In genomic region chr3:54780336-54780735, GRCh38 we compare ENCODE assay signal across 31 cellular contexts.
"Had no signal": no experiment of that assay in that cellular context is flagged by ENCODE, and none has a peak within 500 bp of the region (broad histone marks: within the 10 kb centered on the region; RNA-seq: fewer than 3 reads in every experiment).

No MANE protein-coding gene starts in this region.

- H3K9me3 ChIP-seq: esophagus squamous epithelium, gastrocnemius medialis, heart left ventricle, mucosa of descending colon, prostate gland, right atrium auricular region, thyroid gland, vagina had no signal

- H3K36me3 Mint-ChIP-seq: memory B cell; mesothelial cell of epicardium; naive B cell; natural killer cell treated with Interleukin-12 subunit alpha and Interleukin-12 subunit beta and Interleukin-15 and Interleukin-18, amount 100 ng/mL, for 72 hours had no signal

- H3K27ac ChIP-seq: esophagus squamous epithelium, gastrocnemius medialis, heart left ventricle, prostate gland, right atrium auricular region, thyroid gland, vagina had no signal

- H3K4me1 Mint-ChIP-seq: memory B cell; naive B cell; stimulated activated naive CD8-positive, alpha-beta T cell treated with anti-CD3 and anti-CD28 coated beads, Interleukin-15, amount 100 ng/mL, for 72 hours had no signal

- H3K4me3 ChIP-seq: esophagus squamous epithelium, gastrocnemius medialis, heart left ventricle, lung, mucosa of descending colon, prostate gland, right atrium auricular region, smooth muscle cell, thyroid gland, vagina had no signal

- ATAC-seq: effector memory CD8-positive, alpha-beta T cell; gastrocnemius medialis; heart left ventricle; left lobe of liver; mucosa of descending colon; natural killer cell treated with Interleukin-12 subunit alpha and Interleukin-12 subunit beta and Interleukin-15 and Interleukin-18, amount 100 ng/mL, for 72 hours; sciatic nerve; stimulated activated naive CD8-positive, alpha-beta T cell treated with anti-CD3 and anti-CD28 coated beads, Interleukin-15, amount 100 ng/mL, for 72 hours had no signal

- H3K36me3 ChIP-seq: esophagus squamous epithelium, gastrocnemius medialis, heart left ventricle, prostate gland, right atrium auricular region, thyroid gland, vagina had no signal

- H3K4me3 Mint-ChIP-seq: effector memory CD8-positive, alpha-beta T cell; memory B cell; mesothelial cell of epicardium; natural killer cell treated with Interleukin-12 subunit alpha and Interleukin-12 subunit beta and Interleukin-15 and Interleukin-18, amount 100 ng/mL, for 72 hours; stimulated activated naive CD8-positive, alpha-beta T cell treated with anti-CD3 and anti-CD28 coated beads, Interleukin-15, amount 100 ng/mL, for 72 hours had no signal

- H3K9me3 Mint-ChIP-seq: memory B cell, mesothelial cell of epicardium had no signal

- DNase-seq: cortex of kidney; effector memory CD8-positive, alpha-beta T cell; erythroblast; esophagus squamous epithelium; foreskin fibroblast; gastrocnemius medialis; heart left ventricle; hypothalamus; mucosa of descending colon; naive B cell; nucleus accumbens; stimulated activated CD4-positive, alpha-beta T cell treated with anti-CD3 and anti-CD28 coated beads, Interleukin-12 subunit alpha, Interleukin-12 subunit beta, amount 100 ng/mL, for 4 hours; stimulated activated CD4-positive, alpha-beta T cell treated with anti-CD3 and anti-CD28 coated beads, Interleukin-1b, Interleukin-23, amount 100 ng/mL, for 48 hours; stimulated activated CD4-positive, alpha-beta T cell treated with anti-CD3 and anti-CD28 coated beads, Interleukin-4, amount 100 ng/mL, for 1 hour; stimulated activated CD8-positive, alpha-beta memory T cell treated with anti-CD3 and anti-CD28 coated beads, Interleukin-4, amount 100 ng/mL, for 48 hours; stimulated activated naive CD4-positive, alpha-beta T cell; stimulated activated naive CD8-positive, alpha-beta T cell treated with anti-CD3 and anti-CD28 coated beads, Interleukin-15, amount 100 ng/mL, for 72 hours; thyroid gland; trophoblast cell had no signal

- H3K27me3 ChIP-seq: esophagus squamous epithelium, gastrocnemius medialis, heart left ventricle, right atrium auricular region, thyroid gland, vagina had no signal

- H3K27me3 Mint-ChIP-seq: effector memory CD8-positive, alpha-beta T cell; naive B cell; natural killer cell treated with Interleukin-12 subunit alpha and Interleukin-12 subunit beta and Interleukin-15 and Interleukin-18, amount 100 ng/mL, for 72 hours had no signal

- FAIRE-seq: endometrium, keratinocyte had no signal

- H3K4me2 ChIP-seq: smooth muscle cell had no signal

- H3K27ac Mint-ChIP-seq: effector memory CD8-positive, alpha-beta T cell; memory B cell; mesothelial cell of epicardium; naive B cell; natural killer cell treated with Interleukin-12 subunit alpha and Interleukin-12 subunit beta and Interleukin-15 and Interleukin-18, amount 100 ng/mL, for 72 hours; stimulated activated naive CD8-positive, alpha-beta T cell treated with anti-CD3 and anti-CD28 coated beads, Interleukin-15, amount 100 ng/mL, for 72 hours had no signal

- H3K4me1 ChIP-seq: esophagus squamous epithelium, gastrocnemius medialis, heart left ventricle, prostate gland, thyroid gland, vagina had no signal
